In the genomic region with DNA sequence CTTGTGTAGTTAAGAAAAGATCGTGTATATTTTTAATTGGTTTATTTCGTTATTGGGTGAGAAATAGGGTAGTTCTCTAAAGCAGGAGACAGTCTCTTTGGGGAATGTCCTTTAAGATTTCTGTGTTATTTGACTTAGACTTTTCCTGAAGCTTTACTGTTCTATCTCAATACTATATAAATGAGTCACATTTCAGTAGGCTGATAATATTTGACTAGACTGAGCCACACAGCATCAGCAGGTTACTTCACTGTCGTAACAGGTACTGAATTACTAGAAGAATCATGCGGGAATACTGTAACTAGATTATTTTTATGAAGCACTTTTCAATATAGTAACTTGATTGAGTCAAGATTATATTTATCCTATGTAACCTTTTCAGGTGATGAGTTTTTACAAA, we compare ENCODE assay signal across 8 cellular contexts. TPM values are rescaled to one million over a fixed set of nuclear protein-coding genes. Genes with fewer than 3 reads are reported as not detected.
DNase-seq lines count a peak whose midpoint lies in the region; ATAC-seq and TF ChIP-seq lines count a peak whose summit lies in the region.

No MANE protein-coding gene starts in this region.

- H3K27me3 ChIP-seq in smooth muscle cell (ENCODE audit: low read depth): no peaks in the 10 kb centered on the region

- peaks cover 52% of the 10 kb centered on the region for H4K20me1 ChIP-seq in smooth muscle cell (ENCODE audit: low read depth)

- no peak overlapping the region for H2AFZ ChIP-seq in smooth muscle cell (ENCODE audit: low read depth)

- no peaks in the 10 kb centered on the region for H3F3A ChIP-seq in smooth muscle cell (ENCODE audit: low read depth)

- DNase-seq in NCI-H2171 treated with DMSO at 0.1 percent for 48 hours (lab: John Stamatoyannopoulos, UW) (peak; percentile 13), NCI-H2171 (lab: John Stamatoyannopoulos, UW) (no peak), SK-N-MC (ENCODE audit: low read depth, low spot score) (no peak), glomerular visceral epithelial cell (ENCODE audit: extremely low spot score) (peak; percentile 44), smooth muscle cell (lab: John Stamatoyannopoulos, UW; ENCODE audit: unreplicated experiment) (no peak), NCI-H187 (lab: John Stamatoyannopoulos, UW) (no peak)

- H3K4me1 ChIP-seq in smooth muscle cell (ENCODE audit: low read depth): peaks cover 28% of the 10 kb centered on the region

- peaks cover 63% of the 10 kb centered on the region for H3K79me2 ChIP-seq in smooth muscle cell (ENCODE audit: low read depth)

- H3K4me3 ChIP-seq in SK-N-MC: peak overlapping the region; percentile 97
- peak overlapping the region; percentile 94 for H3K4me3 ChIP-seq in smooth muscle cell

- TF ChIP-seq CTCF in smooth muscle cell (IDR thresholded peaks at IDR 0.05; ENCODE audit: borderline replicate concordance, insufficient read depth, poor library complexity, severe bottlenecking): no peak

- H3K4me2 ChIP-seq in smooth muscle cell: peak overlapping the region; percentile 96

- H3K27ac ChIP-seq in SK-N-MC (peak overlapping the region; percentile 21; the same call in 1 of the 2 replicates), smooth muscle cell (ENCODE audit: low read depth) (peak overlapping the region; percentile 80)

- ATAC-seq in HG03378 (IDR thresholded peaks at IDR 0.05; ENCODE audit: unreplicated experiment) (no peak), HG02852 (IDR thresholded peaks at IDR 0.05; ENCODE audit: unreplicated experiment) (no peak)

- H3K36me3 ChIP-seq in SK-N-MC (ENCODE audit: insufficient read depth, low read length): no peaks in the 10 kb centered on the region
- no peaks in the 10 kb centered on the region for H3K36me3 ChIP-seq in smooth muscle cell (ENCODE audit: low read depth)

- H3K9me3 ChIP-seq in SK-N-MC (ENCODE audit: low read depth, low read length) (no peaks in the 10 kb centered on the region), smooth muscle cell (replicated peaks; ENCODE audit: low read depth) (no peaks in the 10 kb centered on the region)

- WGBS in smooth muscle cell (ENCODE audit: low lambda C conversion rate): 60% methylated on average over 4 of the region's 4 CpGs

- H3K9ac ChIP-seq in SK-N-MC (ENCODE audit: insufficient read length) (peak overlapping the region; percentile 80), smooth muscle cell (ENCODE audit: low read depth) (peak overlapping the region; percentile 81)

RNA-seq across cellular contexts. Expression of a gene that starts 1.4 kb away (rescaled TPM):
- total RNA-seq in smooth muscle cell: 39.8 and 41.7 TPM in 2 replicates
- polyA plus RNA-seq in smooth muscle cell: 21.7 and 22.7 TPM in 2 replicates

Comparison
In these comparisons a context has a peak if more than half of its experiments do, and no peak if none do; other contexts are left out.
1. DNase-seq: peak in NCI-H2171 treated with DMSO at 0.1 percent for 48 hours (single experiment) and glomerular visceral epithelial cell (single experiment); none in NCI-H2171 (single experiment), SK-N-MC (single experiment), smooth muscle cell (single experiment) and NCI-H187 (0 of 2).